ENCODE assay signal across 11 cellular contexts in the genomic region with DNA sequence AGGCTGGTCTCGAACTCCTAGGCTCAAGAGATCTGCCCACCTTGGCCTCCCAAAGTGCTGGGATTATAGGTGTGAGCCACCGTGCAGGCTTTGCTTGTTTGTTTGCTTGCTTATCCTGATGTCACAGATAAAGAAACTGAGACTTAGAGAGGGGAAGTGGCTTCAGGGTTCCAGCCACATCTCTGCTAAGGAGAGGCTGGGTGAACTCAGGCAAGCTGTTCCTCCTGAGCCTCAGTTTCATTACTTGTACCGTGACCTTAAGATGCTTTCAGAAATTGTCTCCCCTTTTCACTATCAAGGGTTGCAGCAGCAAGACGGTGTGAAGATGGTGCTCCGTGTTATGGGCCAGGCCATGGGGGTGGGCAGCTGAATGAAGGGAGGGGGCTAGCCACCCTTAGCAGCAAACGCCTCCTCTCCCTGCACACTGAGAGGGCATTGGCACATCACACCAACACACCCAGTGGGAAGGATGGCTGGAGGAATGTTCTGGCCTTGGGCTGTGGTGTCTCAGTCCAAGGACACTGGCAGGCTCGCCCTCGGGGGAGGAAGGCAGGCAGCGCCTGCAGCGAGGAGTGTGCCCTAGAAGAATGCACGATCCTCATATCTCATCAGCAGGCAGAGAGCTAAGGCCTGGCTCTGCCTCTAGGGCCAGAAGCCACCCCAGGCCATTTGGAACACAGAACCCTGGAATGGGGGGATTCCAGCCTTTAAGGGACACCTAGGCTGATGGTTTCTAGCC. TPM values are rescaled to one million over a fixed set of nuclear protein-coding genes. Genes with fewer than 3 reads are reported as not detected.
DNase-seq lines count a peak whose midpoint lies in the region; ATAC-seq, FAIRE-seq and TF ChIP-seq lines count a peak whose summit lies in the region.
"Had no signal": no experiment of that assay in that cellular context is flagged by ENCODE, and none has a peak within 500 bp of the region (broad histone marks: within the 10 kb centered on the region; RNA-seq: fewer than 3 reads in every experiment).

No MANE protein-coding gene starts in this region.

- POLR2A ChIA-PET in GM12878 (lab: Charles Lee) = interaction anchor here (1.2 kb wide), 1 partner anchor 8 kb away, joined by 4 read pairs; no protein-coding TSS in a partner anchor
- POLR2A ChIA-PET in CD8-positive, alpha-beta memory T cell (lab: Charles Lee) = no interaction called here

- peaks cover 13% of the 10 kb centered on the region for H3K4me1 ChIP-seq in GM12878 (ENCODE audit: control insufficient read depth, insufficient read depth, low read length)
- no peaks in the 10 kb centered on the region for H3K4me1 ChIP-seq in CD8-positive, alpha-beta memory T cell (ENCODE audit: insufficient read depth, low read length)

- no peaks in the 10 kb centered on the region for H3K79me2 ChIP-seq in GM12878 (ENCODE audit: control insufficient read depth, insufficient read depth, low read length)

- CTCF ChIA-PET in GM12878 (lab: Yijun Ruan, JAX) = interaction anchor here (0.5 to 1.8 kb wide), 4 partner anchors 9 to 239 kb away, joined by 3 to 12 read pairs (median 4); no protein-coding TSS in a partner anchor
- CTCF ChIA-PET in CD8-positive, alpha-beta memory T cell (lab: Charles Lee) = no interaction called here

- H3K4me2 ChIP-seq in GM12878 (ENCODE audit: control insufficient read depth, insufficient read depth) = peak overlapping the region; percentile 73

- intact Hi-C loops in Right ventricle myocardium inferior (cut with DNase I) (no loop called here), cardiac septum (cut with DNase I) (no loop called here), GM12878 (cut with micrococcal nuclease; ENCODE audit: unreplicated experiment) (loop anchor here (5.0 kb wide), 1 partner anchor 35 kb away; a partner anchor contains a TSS)

- peak overlapping the region; percentile 15; the same call in 1 of the 2 replicates for H2AFZ ChIP-seq in GM12878 (ENCODE audit: control insufficient read depth, low read depth, low read length)

- H3K36me3 ChIP-seq in GM12878 (ENCODE audit: control insufficient read depth in 2 of 2, insufficient read depth in 2 of 2, low read length in 1 of 2) = peaks cover 3 to 8% of the 10 kb centered on the region in 2 experiments; a peak in 3 of 4 replicates
- no peaks in the 10 kb centered on the region for H3K36me3 ChIP-seq in CD8-positive, alpha-beta memory T cell (ENCODE audit: insufficient read depth, low read length)

- H3K27ac ChIP-seq in GM12878 (ENCODE audit: control insufficient read depth, insufficient read depth) = peak overlapping the region; percentile 75
- no peak overlapping the region for H3K27ac ChIP-seq in CD8-positive, alpha-beta memory T cell (ENCODE audit: low read depth, low read length)

- WGBS in GM12878 (ENCODE audit: insufficient coverage, insufficient replicate concordance, low lambda C conversion rate, missing lambda C conversion rate) = 26% methylated on average over 11 of the region's 11 CpGs

- DNase-seq in Right ventricle myocardium inferior (ENCODE audit: missing footprints) = no peak
- no peak for DNase-seq in cardiac septum (ENCODE audit: low spot score)
- DNase-seq in GM12878 (ENCODE audit: low read depth, low spot score) = peak; percentile 74
- DNase-seq in CD8-positive, alpha-beta memory T cell = no peak
- no peak for DNase-seq in stimulated activated naive CD4-positive, alpha-beta T cell (lab: John Stamatoyannopoulos, UW)
- DNase-seq in NCI-H128 (lab: John Stamatoyannopoulos, UW; ENCODE audit: unreplicated experiment) = no peak
- DNase-seq in NCI-H2107 (lab: John Stamatoyannopoulos, UW) = no peak
- DNase-seq: naive thymus-derived CD4-positive, alpha-beta T cell had no signal

- no peaks in the 10 kb centered on the region for H3K27me3 Mint-ChIP-seq in CD8-positive, alpha-beta memory T cell
- H3K27me3 Mint-ChIP-seq: naive thymus-derived CD4-positive, alpha-beta T cell had no signal

- H3K9ac ChIP-seq in GM12878 (ENCODE audit: control insufficient read depth, insufficient read depth, low read length) = peak overlapping the region; percentile 46; the same call in 1 of the 2 replicates

- no peak for TF ChIP-seq EP300 in GM12878 (IDR thresholded peaks at IDR 0.05; ENCODE audit: borderline replicate concordance in 1 of 2, control insufficient read depth in 1 of 2, low read depth in 2 of 2, low read length in 2 of 2)

- H3K4me1 Mint-ChIP-seq in CD8-positive, alpha-beta memory T cell = peaks cover 3 to 5% (median 5%) of the 10 kb centered on the region in 3 donors

- no peak for TF ChIP-seq CTCF in GM12878 (IDR thresholded peaks at IDR 0.05 in 2 of 3, conservative IDR thresholded peaks at IDR 0.05 in 1 of 3; ENCODE audit: control insufficient read depth in 2 of 3, extremely low read depth in 1 of 3, insufficient read depth in 1 of 3, low read depth in 3 of 3, low read length in 3 of 3)

- no peak overlapping the region for H3K27ac Mint-ChIP-seq in CD8-positive, alpha-beta memory T cell

- H3K4me3 Mint-ChIP-seq in CD8-positive, alpha-beta memory T cell = no peak overlapping the region

- TF ChIP-seq RAD21 in GM12878 (IDR thresholded peaks at IDR 0.05; ENCODE audit: insufficient read depth, low read depth, low read length) = no peak

- RAD21 ChIA-PET in GM12878 (lab: Charles Lee; ENCODE audit: unreplicated experiment) = interaction anchor here (1.1 kb wide), 1 partner anchor 19 kb away, joined by 4 read pairs; no protein-coding TSS in a partner anchor

- no peak overlapping the region for H3K4me3 ChIP-seq in GM12878
- no peak overlapping the region for H3K4me3 ChIP-seq in CD8-positive, alpha-beta memory T cell (ENCODE audit: low read length)

- no peaks in the 10 kb centered on the region for H3K9me3 ChIP-seq in GM12878 (replicated peaks; ENCODE audit: control insufficient read depth, insufficient read depth, low read length)
- H3K9me3 ChIP-seq in CD8-positive, alpha-beta memory T cell (ENCODE audit: low read length) = no peaks in the 10 kb centered on the region

- FAIRE-seq in GM12878 (lab: Jason Lieb, UNC) = peak; percentile 94

- H3K36me3 Mint-ChIP-seq in CD8-positive, alpha-beta memory T cell = no peaks in the 10 kb centered on the region

- ATAC-seq in Right ventricle myocardium inferior (peak; percentile 66), HG02981 (IDR thresholded peaks at IDR 0.05; ENCODE audit: unreplicated experiment) (peak; percentile 81), GM12878 (peak; percentile 98)
- ATAC-seq: HCT116; naive thymus-derived CD4-positive, alpha-beta T cell had no signal

- TF ChIP-seq POLR2A in GM12878 (IDR thresholded peaks at IDR 0.05; ENCODE audit: low read depth, low read length) = peak; percentile 48

- no peaks in the 10 kb centered on the region for H4K20me1 ChIP-seq in GM12878 (ENCODE audit: control insufficient read depth, insufficient read depth)

- H3K27me3 ChIP-seq in GM12878 (replicated peaks in 1 of 2; ENCODE audit: control insufficient read depth in 2 of 2, insufficient read depth in 2 of 2, low read length in 1 of 2) = no peaks in the 10 kb centered on the region
- H3K27me3 ChIP-seq in CD8-positive, alpha-beta memory T cell (ENCODE audit: insufficient read depth, low read length, poor library complexity, severe bottlenecking) = no peaks in the 10 kb centered on the region

- SMC1A ChIA-PET in GM12878 (lab: Charles Lee; ENCODE audit: uncharacterized antibody, unreplicated experiment) = no interaction called here

- no TSS peak for BruUV-seq in GM12878 (replicated peaks; lab: Mats Ljungman, UMichigan)

- no peaks in the 10 kb centered on the region for H3K9me3 Mint-ChIP-seq in CD8-positive, alpha-beta memory T cell
- H3K9me3 Mint-ChIP-seq: naive thymus-derived CD4-positive, alpha-beta T cell had no signal

- in situ Hi-C loops in GM12878 (cut with MboI) = no loop called here

RNA-seq across cellular contexts. Expression of a gene that starts 48.2 kb away (rescaled TPM):
- total RNA-seq in Right ventricle myocardium inferior (not detected), cardiac septum (not detected), GM12878 (2014; rRNA removed) (0.28 and 0.49 TPM in 2 replicates), GM12878 (2014; rRNA removed; fragmentation: Illumina TruSeq; extraction: Trizol) (0.18 and 0.37 TPM in 2 replicates), GM12878 (2021) (0.24 and 0.41 TPM in 2 replicates)
- 0.27 TPM in 1 of 2 replicates, not detected in the other for total RNA-seq in GM12878 (2013; cell fraction: nucleolus; rRNA removed)
- 0.50 TPM for polyA plus RNA-seq in GM12878 (2011; ENCODE audit: low read depth)
- polyA plus RNA-seq in GM12878 (2011; rRNA removed) (0.05 and 0.09 TPM in 2 replicates), GM12878 (2014; fragmentation: Illumina TruSeq; extraction: Trizol) (0.13 and 0.35 TPM in 2 replicates), GM12878 (2014; fragmentation: Nextera tagmentation; extraction: Ambion mirVana) (under 1 TPM; 0.08 to 0.24 TPM), GM12878 (2014; rRNA removed) (0.33 and 0.42 TPM in 2 replicates), GM12878 (2016; fragmentation: Nextera tagmentation; extraction: Ambion mirVana) (under 1 TPM; 0.10 to 0.16 TPM)
- 0.03 TPM in 1 of 2 replicates, not detected in the other for polyA plus RNA-seq in GM12878 (2011; cell fraction: cytosol; rRNA removed)
- not detected in 2 replicates for polyA plus RNA-seq in GM12878 (2011; cell fraction: nucleus; rRNA removed)
- 0.09 and 0.35 TPM in 2 replicates for polyA plus RNA-seq in GM12878 (2012)
- not detected in 2 replicates for polyA minus RNA-seq in GM12878 (2011; rRNA and poly(A)+ RNA removed)
- not detected in 2 replicates for polyA minus RNA-seq in GM12878 (2011; cell fraction: cytosol; rRNA and poly(A)+ RNA removed)
- not detected in 2 replicates for polyA minus RNA-seq in GM12878 (2011; cell fraction: nucleus; rRNA and poly(A)+ RNA removed)
- total RNA-seq in CD8-positive, alpha-beta memory T cell = not detected
- 0.29 TPM for polyA plus RNA-seq in CD8-positive, alpha-beta memory T cell
- total RNA-seq: NCI-H460 had no signal

RNA-seq across cellular contexts. Expression of a gene that starts 54.1 kb away (rescaled TPM):
- total RNA-seq in Right ventricle myocardium inferior (4.4 TPM), cardiac septum (3.8 TPM), GM12878 (2014; rRNA removed) (20.3 and 22.0 TPM in 2 replicates), GM12878 (2014; rRNA removed; fragmentation: Illumina TruSeq; extraction: Trizol) (23.1 and 24.0 TPM in 2 replicates), GM12878 (2021) (14.9 and 15.3 TPM in 2 replicates)
- 19.3 and 19.8 TPM in 2 replicates for total RNA-seq in GM12878 (2013; cell fraction: nucleolus; rRNA removed)
- polyA plus RNA-seq in GM12878 (2011; ENCODE audit: low read depth) = 14.5 TPM
- polyA plus RNA-seq in GM12878 (2011; rRNA removed) (20.9 and 28.5 TPM in 2 replicates), GM12878 (2014; fragmentation: Illumina TruSeq; extraction: Trizol) (25.9 and 28.5 TPM in 2 replicates), GM12878 (2014; fragmentation: Nextera tagmentation; extraction: Ambion mirVana) (10 to 100 TPM; 21.2 to 21.4 TPM), GM12878 (2014; rRNA removed) (19.2 and 21.3 TPM in 2 replicates), GM12878 (2016; fragmentation: Nextera tagmentation; extraction: Ambion mirVana) (10 to 100 TPM; 29.6 to 33.1 TPM)
- polyA plus RNA-seq in GM12878 (2011; cell fraction: cytosol; rRNA removed) = 10.8 and 11.2 TPM in 2 replicates
- polyA plus RNA-seq in GM12878 (2011; cell fraction: nucleus; rRNA removed) = 6.6 and 9.4 TPM in 2 replicates
- 11.2 and 15.0 TPM in 2 replicates for polyA plus RNA-seq in GM12878 (2012)
- 7.2 and 8.4 TPM in 2 replicates for polyA minus RNA-seq in GM12878 (2011; rRNA and poly(A)+ RNA removed)
- 3.5 and 4.1 TPM in 2 replicates for polyA minus RNA-seq in GM12878 (2011; cell fraction: cytosol; rRNA and poly(A)+ RNA removed)
- polyA minus RNA-seq in GM12878 (2011; cell fraction: nucleus; rRNA and poly(A)+ RNA removed) = 5.6 and 9.4 TPM in 2 replicates
- total RNA-seq in CD8-positive, alpha-beta memory T cell = 10 to 100 TPM; 23.1 to 24.7 TPM
- 6.7 TPM for polyA plus RNA-seq in CD8-positive, alpha-beta memory T cell
